9 cellular contexts compared by ENCODE assay signal in the genomic region with DNA sequence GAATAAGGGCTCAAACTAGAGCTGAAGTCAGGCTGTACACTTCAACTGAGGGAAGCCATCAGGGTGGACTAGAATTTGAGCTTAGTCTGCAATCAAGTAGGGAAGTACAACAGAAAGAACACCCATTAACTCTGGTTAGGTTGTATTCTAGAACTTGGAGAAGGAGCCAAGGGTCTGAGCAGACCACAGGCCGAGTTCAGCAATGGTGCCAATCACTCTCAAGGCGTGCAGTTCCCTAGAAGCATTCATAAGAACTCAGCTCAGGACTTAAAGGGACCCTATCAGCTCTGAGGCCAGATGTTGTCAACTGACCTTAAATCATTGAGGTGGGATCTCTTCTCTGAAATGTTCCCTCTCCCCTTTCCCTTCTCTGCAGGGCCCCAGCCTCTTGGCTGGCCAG.
DNase-seq lines count a peak whose midpoint lies in the region; ATAC-seq and TF ChIP-seq lines count a peak whose summit lies in the region.
"Had no signal": no experiment of that assay in that cellular context is flagged by ENCODE, and none has a peak within 500 bp of the region (broad histone marks: within the 10 kb centered on the region; RNA-seq: fewer than 3 reads in every experiment).

No MANE protein-coding gene starts in this region.

- no peaks in the 10 kb centered on the region for H3K9me3 Mint-ChIP-seq in activated CD4-positive, alpha-beta T cell treated with anti-CD3 and anti-CD28 coated beads, Interleukin-2, amount 10 ng/mL, durations not matched to agents 7 days and 5 days
- no peaks in the 10 kb centered on the region for H3K9me3 Mint-ChIP-seq in activated B cell treated with CpG ODN at 0.5 μM for 24 hours

- peaks cover 16 to 37% of the 10 kb centered on the region in 2 donors for H3K4me1 ChIP-seq in thoracic aorta (ENCODE audit: control insufficient read depth in 1 of 2, low read depth in 2 of 2)

- H3K4me3 ChIP-seq in thoracic aorta, result no peak overlapping the region
- H3K4me3 ChIP-seq: pancreas had no signal

- H3K27me3 ChIP-seq in thoracic aorta (replicated peaks; ENCODE audit: insufficient read depth), result no peaks in the 10 kb centered on the region
- H3K27me3 ChIP-seq: pancreas had no signal

- no peak for DNase-seq in activated CD4-positive, alpha-beta T cell treated with anti-CD3 and anti-CD28 coated beads, Interleukin-2, amount 10 ng/mL, durations not matched to agents 7 days and 5 days
- no peak for DNase-seq in activated CD4-positive, alpha-beta T cell treated with anti-CD3 and anti-CD28 coated beads for 4 hours
- DNase-seq in activated B cell treated with CpG ODN at 0.5 μM for 24 hours (no peak), medulla oblongata (ENCODE audit: extremely low spot score) (peak; percentile 26), thoracic aorta (ENCODE audit: low spot score) (no peak), iPS-NIHi11 (ENCODE audit: low spot score) (no peak)
- DNase-seq in stimulated activated CD4-positive, alpha-beta T cell treated with anti-CD3 and anti-CD28 coated beads, Interleukin-12 subunit alpha, Interleukin-12 subunit beta, amount 100 ng/mL, for 4 hours, result no peak

- POLR2A ChIA-PET in activated CD4-positive, alpha-beta T cell treated with anti-CD3 and anti-CD28 coated beads, Interleukin-2, amount 10 ng/mL, durations not matched to agents 7 days and 5 days (lab: Charles Lee), result no interaction called here
- POLR2A ChIA-PET in activated B cell treated with CpG ODN at 0.5 μM for 24 hours (lab: Charles Lee), result interaction anchor here (0.8 to 13.4 kb wide), 4 partner anchors 40 to 111 kb away, joined by 3 to 561 read pairs (median 3); partner anchors contain the start of gene ZFP36L2

- peak overlapping the region; percentile 32 to 55 for H3K27ac ChIP-seq in thoracic aorta

- TF ChIP-seq CTCF in activated B cell treated with CpG ODN at 0.5 μM for 24 hours (IDR thresholded peaks at IDR 0.05) (no peak), thoracic aorta (IDR thresholded peaks at IDR 0.05) (no peak)

- CTCF ChIA-PET in activated CD4-positive, alpha-beta T cell treated with anti-CD3 and anti-CD28 coated beads, Interleukin-2, amount 10 ng/mL, durations not matched to agents 7 days and 5 days (lab: Charles Lee), result interaction anchor here (0.6 to 24.4 kb wide), 9 partner anchors 8 to 356 kb away, joined by 3 to 525 read pairs (median 7); partner anchors contain the start of gene ZFP36L2
- CTCF ChIA-PET in activated B cell treated with CpG ODN at 0.5 μM for 24 hours (lab: Charles Lee), result interaction anchor here (1.0 to 14.4 kb wide), 6 partner anchors 23 to 413 kb away, joined by 3 to 336 read pairs (median 6); partner anchors contain the start of gene ZFP36L2

- no peaks in the 10 kb centered on the region for H3K27me3 Mint-ChIP-seq in activated CD4-positive, alpha-beta T cell treated with anti-CD3 and anti-CD28 coated beads, Interleukin-2, amount 10 ng/mL, durations not matched to agents 7 days and 5 days
- H3K27me3 Mint-ChIP-seq in activated B cell treated with CpG ODN at 0.5 μM for 24 hours, result no peaks in the 10 kb centered on the region

- intact Hi-C loops in activated B cell treated with CpG ODN at 0.5 μM for 24 hours (cut with micrococcal nuclease), result loop anchor here (5.0 kb wide), 1 partner anchor 413 kb away; no protein-coding TSS in a partner anchor

- no peaks in the 10 kb centered on the region for H3K36me3 ChIP-seq in thoracic aorta
- H3K36me3 ChIP-seq: pancreas had no signal

- no peaks in the 10 kb centered on the region for H3K9me3 ChIP-seq in thoracic aorta
- H3K9me3 ChIP-seq: pancreas had no signal

- ATAC-seq in activated B cell treated with CpG ODN at 0.5 μM for 24 hours (ENCODE audit: low read depth), result no peak
- ATAC-seq in thoracic aorta (ENCODE audit: insufficient number of reproducible peaks, low FRiP score, low read depth), result no peak
- no peak for ATAC-seq in GM21390 (IDR thresholded peaks at IDR 0.05; ENCODE audit: unreplicated experiment)

- H3K27ac Mint-ChIP-seq in activated CD4-positive, alpha-beta T cell treated with anti-CD3 and anti-CD28 coated beads, Interleukin-2, amount 10 ng/mL, durations not matched to agents 7 days and 5 days, result peak overlapping the region; percentile 97
- peak overlapping the region; percentile 92 for H3K27ac Mint-ChIP-seq in activated B cell treated with CpG ODN at 0.5 μM for 24 hours

- peaks cover 91% of the 10 kb centered on the region for H3K4me1 Mint-ChIP-seq in activated CD4-positive, alpha-beta T cell treated with anti-CD3 and anti-CD28 coated beads, Interleukin-2, amount 10 ng/mL, durations not matched to agents 7 days and 5 days
- H3K4me1 Mint-ChIP-seq in activated B cell treated with CpG ODN at 0.5 μM for 24 hours, result peaks cover 95% of the 10 kb centered on the region

- no peak overlapping the region for H3K4me3 Mint-ChIP-seq in activated CD4-positive, alpha-beta T cell treated with anti-CD3 and anti-CD28 coated beads, Interleukin-2, amount 10 ng/mL, durations not matched to agents 7 days and 5 days
- H3K4me3 Mint-ChIP-seq in activated B cell treated with CpG ODN at 0.5 μM for 24 hours, result no peak overlapping the region

- H3K36me3 Mint-ChIP-seq in activated CD4-positive, alpha-beta T cell treated with anti-CD3 and anti-CD28 coated beads, Interleukin-2, amount 10 ng/mL, durations not matched to agents 7 days and 5 days (ENCODE audit: low read depth), result no peaks in the 10 kb centered on the region
- no peaks in the 10 kb centered on the region for H3K36me3 Mint-ChIP-seq in activated B cell treated with CpG ODN at 0.5 μM for 24 hours (ENCODE audit: low read depth)
